12 cellular contexts compared by ENCODE assay signal in genomic region chr9:127961166-127961490, GRCh38. TPM values are rescaled to one million over a fixed set of nuclear protein-coding genes. Genes with fewer than 3 reads are reported as not detected.
DNase-seq lines count a peak whose midpoint lies in the region; ATAC-seq and TF ChIP-seq lines count a peak whose summit lies in the region.
"Had no signal": no experiment of that assay in that cellular context is flagged by ENCODE, and none has a peak within 500 bp of the region (broad histone marks: within the 10 kb centered on the region; RNA-seq: fewer than 3 reads in every experiment).

No MANE protein-coding gene starts in this region.

- H2AK5ac ChIP-seq in mesenchymal stem cell (ENCODE audit: low read length, severe bottlenecking), result no peak overlapping the region

- peak overlapping the region in 1 of 2 experiments; percentile 5 for H3K4ac ChIP-seq in mesenchymal stem cell (ENCODE audit: low read depth in 1 of 2, low read length in 2 of 2)

- H3K4me3 Mint-ChIP-seq in activated naive CD8-positive, alpha-beta T cell treated with anti-CD3 and anti-CD28 coated beads, Interleukin-2, amount 50 U/mL, for 24 hours, result no peak overlapping the region

- H3K27me3 ChIP-seq in mesenchymal stem cell (ENCODE audit: control insufficient read depth in 1 of 2, insufficient read depth in 1 of 2, low read length in 2 of 2) (no peaks in the 10 kb centered on the region), thyroid gland (no peaks in the 10 kb centered on the region)
- H3K27me3 ChIP-seq: right atrium auricular region had no signal

- peaks cover 4% of the 10 kb centered on the region for H3K36me3 Mint-ChIP-seq in activated naive CD8-positive, alpha-beta T cell treated with anti-CD3 and anti-CD28 coated beads, Interleukin-2, amount 50 U/mL, for 24 hours (ENCODE audit: low read depth)

- H3K4me1 Mint-ChIP-seq in activated naive CD8-positive, alpha-beta T cell treated with anti-CD3 and anti-CD28 coated beads, Interleukin-2, amount 50 U/mL, for 24 hours, result peaks cover 95% of the 10 kb centered on the region

- no peak overlapping the region for H2BK5ac ChIP-seq in mesenchymal stem cell (ENCODE audit: low read depth, low read length, poor library complexity, severe bottlenecking)

- peak overlapping the region in 1 of 2 experiments; percentile 31 for H3K23ac ChIP-seq in mesenchymal stem cell (ENCODE audit: low read length in 2 of 2)

- TF ChIP-seq POLR2A in thyroid gland (IDR thresholded peaks at IDR 0.05), result no peak

- H2BK15ac ChIP-seq in mesenchymal stem cell (ENCODE audit: low read depth, poor library complexity, severe bottlenecking), result no peak overlapping the region

- H3K4me2 ChIP-seq in mesenchymal stem cell (ENCODE audit: low read length, poor library complexity, severe bottlenecking), result no peak overlapping the region

- H3K14ac ChIP-seq in mesenchymal stem cell (ENCODE audit: low read length in 2 of 2), result peak overlapping the region in 1 of 2 experiments; percentile 35

- H3K9ac ChIP-seq in mesenchymal stem cell (ENCODE audit: low read length), result peak overlapping the region; percentile 22

- peak overlapping the region in 1 of 2 experiments; percentile 74 for H3K18ac ChIP-seq in mesenchymal stem cell (ENCODE audit: low read depth in 1 of 2, low read length in 2 of 2)

- H3K4me1 ChIP-seq in mesenchymal stem cell (ENCODE audit: control insufficient read depth, insufficient read depth, low read depth, low read length), result peaks cover 33% of the 10 kb centered on the region
- H3K4me1 ChIP-seq in thyroid gland, result peaks cover 30 to 65% of the 10 kb centered on the region in 2 donors

- 100% methylated on average over 1 of the region's 1 CpG for WGBS in mesenchymal stem cell
- WGBS in thyroid gland, 2 donors, result 78% methylated on average over 1 of the region's 1 CpG; no CpG with 5 or more reads in 1 of the 2 donors

- H3K27me3 Mint-ChIP-seq in activated naive CD8-positive, alpha-beta T cell treated with anti-CD3 and anti-CD28 coated beads, Interleukin-2, amount 50 U/mL, for 24 hours, result no peaks in the 10 kb centered on the region

- H4K8ac ChIP-seq in mesenchymal stem cell (ENCODE audit: low read length), result peak overlapping the region; percentile 84

- H3K27ac Mint-ChIP-seq in activated naive CD8-positive, alpha-beta T cell treated with anti-CD3 and anti-CD28 coated beads, Interleukin-2, amount 50 U/mL, for 24 hours, result peak overlapping the region; percentile 67

- H3K27ac ChIP-seq in mesenchymal stem cell (ENCODE audit: low read length, poor library complexity, severe bottlenecking) (no peak overlapping the region), thyroid gland (peak overlapping the region in 2 of 3 donors; percentile 40 to 62)

- peaks cover 44% of the 10 kb centered on the region for H3K79me1 ChIP-seq in mesenchymal stem cell (replicated peaks; ENCODE audit: low read length, poor library complexity, severe bottlenecking)

- peak overlapping the region; percentile 54 for H2BK120ac ChIP-seq in mesenchymal stem cell (ENCODE audit: low read depth, low read length)

- H2BK12ac ChIP-seq in mesenchymal stem cell (ENCODE audit: low read length in 2 of 2), result peak overlapping the region; percentile 79 to 94

- DNase-seq in Right ventricle myocardium inferior (ENCODE audit: missing footprints) (peak; percentile 17), cardiac septum (ENCODE audit: low spot score) (no peak), mesenchymal stem cell (no peak), thyroid gland (no peak), DMS153 (lab: John Stamatoyannopoulos, UW) (no peak), anterior cingulate cortex (lab: John Stamatoyannopoulos, UW) (no peak), GDM1 (lab: John Stamatoyannopoulos, UW) (no peak)
- DNase-seq in activated naive CD8-positive, alpha-beta T cell treated with anti-CD3 and anti-CD28 coated beads, Interleukin-2, amount 50 U/mL, for 24 hours, result no peak
- DNase-seq: activated CD4-positive, alpha-beta T cell treated with anti-CD3 and anti-CD28 coated beads, Interleukin-2, amount 50 U/mL, for 4 hours; hypothalamus; KBM-7 had no signal

- no peak overlapping the region for H3K4me3 ChIP-seq in mesenchymal stem cell (ENCODE audit: insufficient read depth in 1 of 2, low read depth in 1 of 2, low read length in 2 of 2)
- no peak overlapping the region for H3K4me3 ChIP-seq in thyroid gland (replicated peaks in 1 of 3)
- H3K4me3 ChIP-seq: right atrium auricular region had no signal

- intact Hi-C loops in Right ventricle myocardium inferior (cut with DNase I), result loop anchor here (5.0 kb wide), 1 partner anchor 91 kb away; no protein-coding TSS in a partner anchor
- intact Hi-C loops in cardiac septum (cut with DNase I), result no loop called here
- intact Hi-C loops in thyroid gland (cut with DNase I), result no loop called here

- H3K9me3 ChIP-seq in mesenchymal stem cell (ENCODE audit: control insufficient read depth, low read length) (no peaks in the 10 kb centered on the region), thyroid gland (no peaks in the 10 kb centered on the region)
- H3K9me3 ChIP-seq: right atrium auricular region had no signal

- H4K91ac ChIP-seq in mesenchymal stem cell (ENCODE audit: low read length), result peak overlapping the region; percentile 78

- H2AFZ ChIP-seq in mesenchymal stem cell (ENCODE audit: low read depth, low read length), result no peak overlapping the region

- H3K9me3 Mint-ChIP-seq in activated naive CD8-positive, alpha-beta T cell treated with anti-CD3 and anti-CD28 coated beads, Interleukin-2, amount 50 U/mL, for 24 hours, result no peaks in the 10 kb centered on the region

- TF ChIP-seq CTCF in thyroid gland (IDR thresholded peaks at IDR 0.05), result no peak

- ATAC-seq in Right ventricle myocardium inferior, result no peak
- ATAC-seq in activated naive CD8-positive, alpha-beta T cell treated with anti-CD3 and anti-CD28 coated beads, Interleukin-2, amount 50 U/mL, for 24 hours, result no peak

- H3K36me3 ChIP-seq in mesenchymal stem cell (ENCODE audit: control insufficient read depth in 1 of 2, insufficient read depth in 2 of 2, low read depth in 1 of 2, low read length in 2 of 2) (peaks cover 0 to 17% of the 10 kb centered on the region in 2 experiments), thyroid gland (no peaks in the 10 kb centered on the region)
- H3K36me3 ChIP-seq: right atrium auricular region had no signal

RNA-seq across cellular contexts. Expression of gene EEIG1, which starts 19.7 kb away (rescaled TPM):
- 25.3 TPM for total RNA-seq in Right ventricle myocardium inferior
- 24.1 TPM for total RNA-seq in cardiac septum
- polyA plus RNA-seq in mesenchymal stem cell (2013, experiment 1 of 2), result 44.3 TPM
- 42.9 TPM for polyA plus RNA-seq in mesenchymal stem cell (2013, experiment 2 of 2)
- total RNA-seq in thyroid gland, result 10 to 100 TPM; 18.3 to 34.7 (median 24.9) TPM

RNA-seq across cellular contexts. Expression of gene DPM2, which starts 23.5 kb away (rescaled TPM):
- total RNA-seq in Right ventricle myocardium inferior (11.9 TPM), cardiac septum (14.9 TPM), thyroid gland (10 to 100 TPM; 17.3 to 43.3 (median 35.5) TPM)
- 29.7 TPM for polyA plus RNA-seq in mesenchymal stem cell (2013, experiment 1 of 2)
- polyA plus RNA-seq in mesenchymal stem cell (2013, experiment 2 of 2), result 30.1 TPM

RNA-seq across cellular contexts. Expression of gene PIP5KL1, which starts 30.6 kb away (rescaled TPM):
- total RNA-seq in Right ventricle myocardium inferior (not detected), cardiac septum (0.57 TPM), thyroid gland (1 to 10 TPM in 3 of 4 donors, not detected in 1; 1.0 to 5.2 (median 1.6) TPM)
- 2.0 TPM for polyA plus RNA-seq in mesenchymal stem cell (2013, experiment 1 of 2)
- polyA plus RNA-seq in mesenchymal stem cell (2013, experiment 2 of 2), result 1.8 TPM

RNA-seq across cellular contexts. Expression of gene ST6GALNAC4, which starts 44.3 kb away (rescaled TPM):
- total RNA-seq in Right ventricle myocardium inferior (21.9 TPM), cardiac septum (48.1 TPM), thyroid gland (10 to 100 TPM in 3 of 4 donors, 1 to 10 TPM in 1; 8.9 to 27.4 (median 19.1) TPM)
- polyA plus RNA-seq in mesenchymal stem cell (2013, experiment 1 of 2), result 32.1 TPM
- 29.4 TPM for polyA plus RNA-seq in mesenchymal stem cell (2013, experiment 2 of 2)
